Comparison of ENCODE assay signal across 1 cellular context in genomic region chr2:29963972-29964570, GRCh38.
TF ChIP-seq lines count a peak whose summit lies in the region.

No MANE protein-coding gene starts in this region.

TF ChIP-seq in GM23338, 12 proteins besides CTCF, POLR2A, EP300 and RAD21 (continued from another document):
- TF ChIP-seq REST (IDR thresholded peaks at IDR 0.05; ENCODE audit: unreplicated experiment) = no peak
- no peak for TF ChIP-seq JUNB (IDR thresholded peaks at IDR 0.05; ENCODE audit: unreplicated experiment)
- TF ChIP-seq ZNF114 (CRISPR knock-in tag; IDR thresholded peaks at IDR 0.05) = no peak
- no peak for TF ChIP-seq ETS1 (IDR thresholded peaks at IDR 0.05)
- TF ChIP-seq EZH2phosphoT487 (IDR thresholded peaks at IDR 0.05; ENCODE audit: unreplicated experiment) = no peak
- no peak for TF ChIP-seq CREB1 (CRISPR knock-in tag; IDR thresholded peaks at IDR 0.05; ENCODE audit: low read depth)
